1 cellular context compared by ENCODE assay signal in genomic region chr9:21974230-21974541, GRCh38.
TF ChIP-seq lines count a peak whose summit lies in the region.

No MANE protein-coding gene starts in this region.

TF ChIP-seq in GM23338, 12 proteins besides CTCF, POLR2A, EP300 and RAD21 (continued from another document):
- TF ChIP-seq ZNF462 (CRISPR knock-in tag; IDR thresholded peaks at IDR 0.05) (no peak), JUNB (IDR thresholded peaks at IDR 0.05; ENCODE audit: unreplicated experiment) (no peak), EZH2 (IDR thresholded peaks at IDR 0.05; ENCODE audit: low read depth, unreplicated experiment) (peak; percentile 77), STAT1 (IDR thresholded peaks at IDR 0.05; ENCODE audit: unreplicated experiment) (no peak)
